Comparison of ENCODE assay signal across 9 cellular contexts in genomic region chr3:62622553-62623174, GRCh38.
DNase-seq lines count a peak whose midpoint lies in the region; ATAC-seq and TF ChIP-seq lines count a peak whose summit lies in the region.
"Had no signal": no experiment of that assay in that cellular context is flagged by ENCODE, and none has a peak within 500 bp of the region (broad histone marks: within the 10 kb centered on the region; RNA-seq: fewer than 3 reads in every experiment).

No MANE protein-coding gene starts in this region.

- POLR2A ChIA-PET in PC-9 (lab: Charles Lee; ENCODE audit: unreplicated experiment): no interaction called here

- no peaks in the 10 kb centered on the region for H3K79me2 ChIP-seq in PC-9 (ENCODE audit: low read depth)

- TF ChIP-seq CTCF in PC-9 (conservative IDR thresholded peaks at IDR 0.05) (peak; percentile 64), epithelial cell of proximal tubule (conservative IDR thresholded peaks at IDR 0.05; ENCODE audit: low read depth, low read length) (peak; percentile 77), nephron (IDR thresholded peaks at IDR 0.05; ENCODE audit: unreplicated experiment in 3 of 3) (peak; percentile 68 to 79 (median 74))

- no peaks in the 10 kb centered on the region for H3K4me1 Mint-ChIP-seq in nephron
- H3K4me1 Mint-ChIP-seq: CD4-positive, CD25-positive, alpha-beta regulatory T cell had no signal

- H3K9me3 ChIP-seq in PC-9 (ENCODE audit: insufficient read depth, low read depth): no peaks in the 10 kb centered on the region

- H3K27me3 Mint-ChIP-seq in nephron (ENCODE audit: low read depth): peaks cover 15% of the 10 kb centered on the region
- H3K27me3 Mint-ChIP-seq: CD4-positive, CD25-positive, alpha-beta regulatory T cell had no signal

- intact Hi-C loops in PC-9 (cut with micrococcal nuclease; ENCODE audit: unreplicated experiment): loop anchor here (10.0 kb wide), 1 partner anchor 712 kb away; no protein-coding TSS in a partner anchor

- H3K9me2 ChIP-seq in PC-9 (ENCODE audit: insufficient read depth): no peaks in the 10 kb centered on the region

- H3K27me3 ChIP-seq in PC-9 (ENCODE audit: insufficient read depth, low read depth): peaks cover 4% of the 10 kb centered on the region; the same call in 1 of the 2 replicates

- H3K36me3 ChIP-seq in PC-9 (ENCODE audit: low read depth): no peaks in the 10 kb centered on the region

- no peaks in the 10 kb centered on the region for H3K4me1 ChIP-seq in PC-9 (replicated peaks; ENCODE audit: insufficient read depth)

- H3K27ac Mint-ChIP-seq in nephron: no peak overlapping the region
- H3K27ac Mint-ChIP-seq: CD4-positive, CD25-positive, alpha-beta regulatory T cell had no signal

- H3K4me3 Mint-ChIP-seq in nephron: no peak overlapping the region
- H3K4me3 Mint-ChIP-seq: CD4-positive, CD25-positive, alpha-beta regulatory T cell had no signal

- no peak overlapping the region for H3K4me2 ChIP-seq in PC-9

- no peaks in the 10 kb centered on the region for H3K36me3 Mint-ChIP-seq in nephron (ENCODE audit: low read depth)
- H3K36me3 Mint-ChIP-seq: CD4-positive, CD25-positive, alpha-beta regulatory T cell had no signal

- no peak overlapping the region for H3K4me3 ChIP-seq in PC-9
- H3K4me3 ChIP-seq in epithelial cell of proximal tubule (ENCODE audit: low read depth, low read length): no peak overlapping the region

- H3K27ac ChIP-seq in PC-9: no peak overlapping the region

- H3K9me3 Mint-ChIP-seq in nephron: no peaks in the 10 kb centered on the region

- H4K20me1 ChIP-seq in PC-9 (ENCODE audit: insufficient read depth): no peaks in the 10 kb centered on the region

- H2AFZ ChIP-seq in PC-9: no peak overlapping the region

- no TSS peak for BruUV-seq in PC-9 (replicated peaks; lab: Mats Ljungman, UMichigan)

- no peaks in the 10 kb centered on the region for H3F3A ChIP-seq in PC-9 (ENCODE audit: insufficient read depth, low read depth)

- CTCF ChIA-PET in PC-9 (lab: Charles Lee): interaction anchor here (0.6 kb wide), 1 partner anchor 17 kb away, joined by 8 read pairs; no protein-coding TSS in a partner anchor

- DNase-seq in NCI-H1417 (lab: John Stamatoyannopoulos, UW) (peak; percentile 23 to 77 (median 26)), NCI-H1417 treated with DMSO at 0.1 percent for 48 hours (lab: John Stamatoyannopoulos, UW) (no peak), PC-9 (no peak), epithelial cell of proximal tubule (ENCODE audit: low read depth) (no peak), GM19240 (ENCODE audit: insufficient read length, low spot score) (no peak), activated gamma-delta T cell treated with Interleukin-2 at 50 U/mL for 16 hours (no peak)

- ATAC-seq in HG03354 (IDR thresholded peaks at IDR 0.05; ENCODE audit: poor library complexity, severe bottlenecking, unreplicated experiment): peak; percentile 70

Comparison
In these comparisons a context has a peak if more than half of its experiments do, and no peak if none do; other contexts are left out.
1. DNase-seq: peak in NCI-H1417 (3 of 3); none in NCI-H1417 treated with DMSO at 0.1 percent for 48 hours (single experiment), PC-9 (0 of 2), epithelial cell of proximal tubule (single experiment), GM19240 (single experiment) and activated gamma-delta T cell treated with Interleukin-2 at 50 U/mL for 16 hours (single experiment).
2. Peak in every context shown above with its lines, with median percentiles within 50 percentile points of each other: CTCF ChIP-seq.